In the genomic region with DNA sequence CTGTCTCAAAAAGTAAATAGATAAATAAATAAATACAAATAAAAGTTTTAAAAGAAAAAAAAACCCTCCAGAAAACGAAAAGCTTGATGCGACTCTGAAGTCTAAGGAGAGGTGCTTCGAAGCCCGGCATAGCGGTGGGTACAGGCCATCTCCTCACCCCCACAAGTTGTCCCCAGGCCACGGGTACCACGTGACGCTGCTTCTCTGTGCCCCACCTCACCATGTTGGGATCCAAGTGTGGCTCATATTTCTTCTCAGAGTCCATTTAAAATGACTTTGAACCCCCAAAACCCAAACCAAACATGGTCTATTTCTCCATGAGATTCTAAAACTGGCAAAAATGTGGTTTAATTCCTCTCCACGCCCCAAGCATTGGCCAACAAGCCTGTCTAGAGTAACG, we compare ENCODE assay signal across 7 cellular contexts.
"Had no signal": no experiment of that assay in that cellular context is flagged by ENCODE, and none has a peak within 500 bp of the region (broad histone marks: within the 10 kb centered on the region; RNA-seq: fewer than 3 reads in every experiment).

No MANE protein-coding gene starts in this region.

- DNase-seq: IMR-90, KBM-7, KG1 had no signal

- H3K4me2 ChIP-seq: KMS-11 had no signal

- H3K27ac ChIP-seq: HL-60, KMS-11 had no signal

- H3K9ac ChIP-seq: KMS-11 had no signal

- FAIRE-seq: HepG2, HTR-8/SVneo had no signal

- ATAC-seq: HepG2 had no signal
